In genomic region chr12:6323995-6324711, GRCh38 we compare ENCODE assay signal across 8 cellular contexts. TPM values are rescaled to one million over a fixed set of nuclear protein-coding genes. Genes with fewer than 3 reads are reported as not detected.
DNase-seq lines count a peak whose midpoint lies in the region; ATAC-seq and TF ChIP-seq lines count a peak whose summit lies in the region.

No MANE protein-coding gene starts in this region.

- H3K36me3 Mint-ChIP-seq in T-helper 2 cell treated with Interferon-gamma antibody and Interleukin-4, amounts not matched to agents 5 μg/mL and 100 μg/mL, for 36 hours (ENCODE audit: low read depth): peaks cover 8% of the 10 kb centered on the region
- H3K36me3 Mint-ChIP-seq in activated naive CD4-positive, alpha-beta T cell treated with anti-CD3 and anti-CD28 coated beads, Interleukin-2, amount 50 U/mL, for 72 hours: no peaks in the 10 kb centered on the region

- no peak for ATAC-seq in activated naive CD4-positive, alpha-beta T cell treated with anti-CD3 and anti-CD28 coated beads, Interleukin-2, amount 50 U/mL, for 72 hours

- TF ChIP-seq POLR2A in stomach (IDR thresholded peaks at IDR 0.05): no peak

- no peaks in the 10 kb centered on the region for H3K27me3 ChIP-seq in stomach

- peak overlapping the region; percentile 62 to 99 (median 95) for H3K27ac ChIP-seq in stomach

- H3K9me3 ChIP-seq in iPS-18c (ENCODE audit: control insufficient read depth, insufficient read depth, low read length) (no peaks in the 10 kb centered on the region), stomach (no peaks in the 10 kb centered on the region)

- intact Hi-C loops in stomach (cut with DNase I; ENCODE audit: low total_unique reads): loop anchor here (10.0 kb wide), 1 partner anchor 141 kb away; no protein-coding TSS in a partner anchor

- H3K27me3 Mint-ChIP-seq in T-helper 2 cell treated with Interferon-gamma antibody and Interleukin-4, amounts not matched to agents 5 μg/mL and 100 μg/mL, for 36 hours (ENCODE audit: low read depth): peaks cover 3% of the 10 kb centered on the region

- WGBS in stomach, 5 donors: 36 to 54% (median 45%) methylated on average over 19 of the region's 19 CpGs

- peaks cover 17% of the 10 kb centered on the region for H3K4me1 Mint-ChIP-seq in T-helper 2 cell treated with Interferon-gamma antibody and Interleukin-4, amounts not matched to agents 5 μg/mL and 100 μg/mL, for 36 hours (ENCODE audit: low read depth)

- H3K9me3 Mint-ChIP-seq in T-helper 2 cell treated with Interferon-gamma antibody and Interleukin-4, amounts not matched to agents 5 μg/mL and 100 μg/mL, for 36 hours: no peaks in the 10 kb centered on the region
- H3K9me3 Mint-ChIP-seq in activated naive CD4-positive, alpha-beta T cell treated with anti-CD3 and anti-CD28 coated beads, Interleukin-2, amount 50 U/mL, for 72 hours: no peaks in the 10 kb centered on the region

- peak overlapping the region; percentile 88 for H3K27ac Mint-ChIP-seq in T-helper 2 cell treated with Interferon-gamma antibody and Interleukin-4, amounts not matched to agents 5 μg/mL and 100 μg/mL, for 36 hours
- H3K27ac Mint-ChIP-seq in activated naive CD4-positive, alpha-beta T cell treated with anti-CD3 and anti-CD28 coated beads, Interleukin-2, amount 50 U/mL, for 72 hours: peak overlapping the region; percentile 84 to 97

- H3K4me1 ChIP-seq in stomach: peaks cover 55 to 75% (median 70%) of the 10 kb centered on the region in 4 donors

- H3K4me3 Mint-ChIP-seq in T-helper 2 cell treated with Interferon-gamma antibody and Interleukin-4, amounts not matched to agents 5 μg/mL and 100 μg/mL, for 36 hours: peak overlapping the region; percentile 55

- no peak for TF ChIP-seq EP300 in stomach (IDR thresholded peaks at IDR 0.05)

- DNase-seq in T-helper 2 cell treated with Interferon-gamma antibody and Interleukin-4, amounts not matched to agents 5 μg/mL and 100 μg/mL, for 36 hours (ENCODE audit: low spot score): no peak
- DNase-seq in T-helper 2 cell: no peak
- DNase-seq in activated naive CD4-positive, alpha-beta T cell treated with anti-CD3 and anti-CD28 coated beads, Interleukin-2, amount 50 U/mL, for 72 hours (ENCODE audit: low spot score in 2 of 2): no peak
- no peak for DNase-seq in stomach
- no peak for DNase-seq in stimulated activated CD4-positive, alpha-beta T cell treated with anti-CD3 and anti-CD28 coated beads, Interleukin-4, amount 100 ng/mL, for 24 hours
- no peak for DNase-seq in NCI-H146 (lab: John Stamatoyannopoulos, UW)
- no peak for DNase-seq in DMS53 (lab: John Stamatoyannopoulos, UW)

- H3K4me3 ChIP-seq in iPS-18c (ENCODE audit: insufficient read depth, low read depth, low read length) (peak overlapping the region; percentile 5; the same call in 1 of the 2 replicates), stomach (peak overlapping the region in 2 of 4 donors; percentile 6 to 15)

- no peak for TF ChIP-seq CTCF in stomach (IDR thresholded peaks at IDR 0.05)

- H3K36me3 ChIP-seq in stomach: peaks cover 13 to 32% (median 24%) of the 10 kb centered on the region in 4 donors

RNA-seq across cellular contexts. Expression of gene PLEKHG6, which starts 13.7 kb away (rescaled TPM):
- total RNA-seq in activated naive CD4-positive, alpha-beta T cell treated with anti-CD3 and anti-CD28 coated beads, Interleukin-2, amount 50 U/mL, for 72 hours: not detected
- total RNA-seq in stomach: 100 to 1,000 TPM in 1 of 5 donors, 10 to 100 TPM in 3, 1 to 10 TPM in 1; 6.4 to 101 (median 16.2) TPM
- polyA plus RNA-seq in stomach: 10 to 100 TPM in 2 of 3 donors, 1 to 10 TPM in 1; 5.9 to 32.3 (median 27.0) TPM

RNA-seq across cellular contexts. Expression of gene TNFRSF1A, which starts 17.7 kb away (rescaled TPM):
- total RNA-seq in activated naive CD4-positive, alpha-beta T cell treated with anti-CD3 and anti-CD28 coated beads, Interleukin-2, amount 50 U/mL, for 72 hours: 10 to 100 TPM; 49.3 to 62.6 TPM
- total RNA-seq in stomach: 100 to 1,000 TPM in 4 of 5 donors, 10 to 100 TPM in 1; 91.6 to 432 (median 152) TPM
- 10 to 100 TPM; 35.2 to 64.4 (median 38.5) TPM for polyA plus RNA-seq in stomach

RNA-seq across cellular contexts. Expression of gene SCNN1A, which starts 51.2 kb away (rescaled TPM):
- total RNA-seq in activated naive CD4-positive, alpha-beta T cell treated with anti-CD3 and anti-CD28 coated beads, Interleukin-2, amount 50 U/mL, for 72 hours: 1 to 10 TPM; 1.1 to 2.8 TPM
- 100 to 1,000 TPM in 4 of 5 donors, 10 to 100 TPM in 1; 63.3 to 486 (median 277) TPM for total RNA-seq in stomach
- polyA plus RNA-seq in stomach: 10 to 100 TPM; 16.6 to 98.0 (median 47.5) TPM

RNA-seq across cellular contexts. Expression of gene LTBR, which starts 59.8 kb away (rescaled TPM):
- 1 to 10 TPM; 2.0 to 3.1 TPM for total RNA-seq in activated naive CD4-positive, alpha-beta T cell treated with anti-CD3 and anti-CD28 coated beads, Interleukin-2, amount 50 U/mL, for 72 hours
- 100 to 1,000 TPM in 3 of 5 donors, 10 to 100 TPM in 2; 27.5 to 471 (median 126) TPM for total RNA-seq in stomach
- polyA plus RNA-seq in stomach: 10 to 100 TPM; 47.3 to 76.3 (median 48.3) TPM

Comparison
In these comparisons a context has a peak if more than half of its experiments do, and no peak if none do; other contexts are left out.
1. RNA of gene PLEKHG6, which starts 13.7 kb away (total RNA-seq): 6.4 to 101 TPM in stomach; not detected in activated naive CD4-positive, alpha-beta T cell treated with anti-CD3 and anti-CD28 coated beads, Interleukin-2, amount 50 U/mL, for 72 hours; every median in the first group is over 4 times any median in the second.
2. RNA of gene SCNN1A, which starts 51.2 kb away (total RNA-seq): 63.3 to 486 TPM in stomach; 1.1 to 2.8 TPM in activated naive CD4-positive, alpha-beta T cell treated with anti-CD3 and anti-CD28 coated beads, Interleukin-2, amount 50 U/mL, for 72 hours; every median in the first group is over 10 times any median in the second.